In the genomic region with DNA sequence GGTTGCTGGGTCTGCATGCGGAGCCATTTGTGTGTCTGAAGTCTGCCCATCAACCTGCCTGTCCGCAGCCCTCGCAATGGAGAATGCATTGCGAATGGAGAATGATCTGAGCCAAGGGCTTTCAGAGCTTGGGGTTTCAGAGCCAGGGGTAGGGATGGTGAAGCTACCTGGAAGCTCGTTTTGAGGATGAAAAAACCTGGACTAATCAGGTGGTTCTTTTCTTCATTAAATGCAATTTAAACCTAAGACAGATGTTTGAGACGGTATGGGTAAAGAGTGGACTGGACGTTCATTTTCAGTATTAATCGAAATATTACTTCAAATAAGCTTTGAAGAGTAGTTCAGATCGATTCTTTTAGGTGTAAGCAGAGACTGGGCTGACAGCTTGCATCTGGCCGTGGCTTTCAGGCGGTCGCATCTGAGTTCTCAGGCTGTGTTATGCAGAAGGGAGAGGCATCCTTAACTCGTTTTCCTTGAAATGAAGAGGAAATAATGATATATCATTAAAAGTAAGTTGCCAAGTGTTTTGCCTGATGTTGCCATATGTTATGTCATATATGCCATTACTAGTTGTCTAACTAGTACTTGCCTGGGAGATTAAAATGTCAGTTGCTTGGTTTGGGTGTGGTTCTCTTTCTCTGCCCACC, we compare ENCODE assay signal across 9 cellular contexts. TPM values are rescaled to one million over a fixed set of nuclear protein-coding genes. Genes with fewer than 3 reads are reported as not detected.
DNase-seq lines count a peak whose midpoint lies in the region; ATAC-seq and TF ChIP-seq lines count a peak whose summit lies in the region.
"Had no signal": no experiment of that assay in that cellular context is flagged by ENCODE, and none has a peak within 500 bp of the region (broad histone marks: within the 10 kb centered on the region; RNA-seq: fewer than 3 reads in every experiment).

No MANE protein-coding gene starts in this region.

- H3F3A ChIP-seq in PC-3 (ENCODE audit: low read length, unreplicated experiment), result no peaks in the 10 kb centered on the region

- H3K79me2 ChIP-seq in PC-3 (ENCODE audit: low read length), result no peaks in the 10 kb centered on the region

- no peak for TF ChIP-seq EP300 in sigmoid colon (IDR thresholded peaks at IDR 0.05)

- no peak for TF ChIP-seq POLR2A in sigmoid colon (IDR thresholded peaks at IDR 0.05)

- ATAC-seq in PC-3 (peak; percentile 27), HG03097 (IDR thresholded peaks at IDR 0.05; ENCODE audit: low FRiP score, unreplicated experiment) (no peak), GM19452 (IDR thresholded peaks at IDR 0.05; ENCODE audit: unreplicated experiment) (no peak)

- peak overlapping the region; percentile 56 for H2AFZ ChIP-seq in PC-3 (ENCODE audit: low read length)

- no peaks in the 10 kb centered on the region for H3K9me2 ChIP-seq in PC-3 (replicated peaks; ENCODE audit: low read length)

- CTCF ChIA-PET in PC-3 (lab: Charles Lee), result no interaction called here

- POLR2A ChIA-PET in PC-3 (lab: Charles Lee; ENCODE audit: unreplicated experiment), result no interaction called here

- H3K27me3 ChIP-seq in PC-3 (ENCODE audit: low read length), result peaks cover 15% of the 10 kb centered on the region; the same call in 1 of the 2 replicates
- H3K27me3 ChIP-seq in left ventricle myocardium inferior (ENCODE audit: low read depth), result peaks cover 25% of the 10 kb centered on the region
- peaks cover 27 to 70% (median 62%) of the 10 kb centered on the region in 3 donors for H3K27me3 ChIP-seq in sigmoid colon

- H3K9me3 ChIP-seq in PC-3 (ENCODE audit: low read length) (no peaks in the 10 kb centered on the region), left ventricle myocardium inferior (replicated peaks) (peaks cover 5% of the 10 kb centered on the region), sigmoid colon (no peaks in the 10 kb centered on the region)

- H3K4me3 ChIP-seq in GM12875 (ENCODE audit: low read depth, low read length), result peak overlapping the region; percentile 63
- peak overlapping the region; percentile 66 for H3K4me3 ChIP-seq in PC-3 (ENCODE audit: low read length)
- H3K4me3 ChIP-seq in left ventricle myocardium inferior, result peak overlapping the region; percentile 73
- H3K4me3 ChIP-seq in sigmoid colon, result peak overlapping the region in 3 of 4 donors; percentile 34 to 48 (median 47)

- no peaks in the 10 kb centered on the region for H3K36me3 ChIP-seq in PC-3 (ENCODE audit: low read depth, low read length)
- H3K36me3 ChIP-seq in left ventricle myocardium inferior, result no peaks in the 10 kb centered on the region
- no peaks in the 10 kb centered on the region for H3K36me3 ChIP-seq in sigmoid colon

- no peak for DNase-seq in PC-3
- DNase-seq in left ventricle myocardium inferior, result no peak
- peak; percentile 17 for DNase-seq in sigmoid colon
- DNase-seq in COLO829 (ENCODE audit: low spot score), result no peak
- DNase-seq in stimulated activated CD8-positive, alpha-beta memory T cell treated with anti-CD3 and anti-CD28 coated beads, Interleukin-4, amount 100 ng/mL, for 48 hours, result no peak
- DNase-seq: OCI-M1 had no signal

- H3K4me1 ChIP-seq in PC-3 (ENCODE audit: insufficient read depth, low read length) (no peaks in the 10 kb centered on the region), left ventricle myocardium inferior (peaks cover 52% of the 10 kb centered on the region), sigmoid colon (peaks cover 0 to 21% (median 15%) of the 10 kb centered on the region in 4 donors)

- intact Hi-C loops in PC-3 (cut with micrococcal nuclease) (no loop called here), left ventricle myocardium inferior (cut with micrococcal nuclease) (no loop called here), sigmoid colon (cut with DNase I) (no loop called here)

- no peak overlapping the region for H3K27ac ChIP-seq in PC-3 (ENCODE audit: low read length)
- H3K27ac ChIP-seq in left ventricle myocardium inferior (replicated peaks), result peak overlapping the region; percentile 88
- peak overlapping the region in 1 of 4 donors; percentile 43 for H3K27ac ChIP-seq in sigmoid colon

- TF ChIP-seq CTCF in GM12875 (IDR thresholded peaks at IDR 0.05; ENCODE audit: borderline replicate concordance, insufficient read depth, low read depth, low read length) (no peak), PC-3 (conservative IDR thresholded peaks at IDR 0.05; ENCODE audit: low read depth, low read length) (no peak), left ventricle myocardium inferior (IDR thresholded peaks at IDR 0.05; ENCODE audit: borderline replicate concordance) (no peak), sigmoid colon (IDR thresholded peaks at IDR 0.05) (no peak)

- H4K20me1 ChIP-seq in PC-3 (ENCODE audit: low read length), result no peaks in the 10 kb centered on the region

- WGBS in sigmoid colon, 2 donors, result 38 to 47% methylated on average over 13 of the region's 13 CpGs

- BruUV-seq in PC-3 (replicated peaks; lab: Mats Ljungman, UMichigan), result no TSS peak

- no peak overlapping the region for H3K9ac ChIP-seq in PC-3 (ENCODE audit: low read length)

- peak overlapping the region; percentile 84 for H3K4me2 ChIP-seq in PC-3 (ENCODE audit: low read length)

RNA-seq across cellular contexts. Expression of a gene that starts 0.8 kb away (rescaled TPM):
- total RNA-seq in PC-3 (2014; rRNA removed) (5.9 and 11.6 TPM in 2 replicates), left ventricle myocardium inferior (41.2 TPM), sigmoid colon (10 to 100 TPM in 3 of 4 donors, 1 to 10 TPM in 1; 7.5 to 20.2 (median 13.0) TPM)
- 10 to 100 TPM; 43.5 to 59.9 (median 51.1) TPM for polyA plus RNA-seq in sigmoid colon
